Comparison of ENCODE assay signal across 16 cellular contexts in the genomic region with DNA sequence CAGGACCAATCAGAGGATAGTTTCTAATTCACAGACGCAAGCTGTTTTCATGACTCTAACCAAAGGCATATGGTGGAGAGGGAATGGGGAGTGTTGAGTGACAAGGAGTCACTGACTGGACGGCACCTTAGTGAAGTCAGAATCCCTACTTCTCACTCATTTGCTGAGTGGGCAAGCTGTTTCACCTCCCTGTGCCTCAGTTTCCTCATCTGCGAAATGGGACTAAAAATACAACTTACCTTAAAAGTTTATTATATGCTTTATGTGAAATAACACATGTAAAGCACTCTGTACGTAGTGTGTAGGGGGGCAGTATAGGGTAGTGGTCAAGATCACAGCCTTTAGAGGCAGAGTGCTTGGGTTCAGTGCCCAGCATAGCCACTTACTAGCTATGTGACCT.
DNase-seq lines count a peak whose midpoint lies in the region; ATAC-seq and TF ChIP-seq lines count a peak whose summit lies in the region.
"Had no signal": no experiment of that assay in that cellular context is flagged by ENCODE, and none has a peak within 500 bp of the region (broad histone marks: within the 10 kb centered on the region; RNA-seq: fewer than 3 reads in every experiment).

No MANE protein-coding gene starts in this region.

- H3K36me3 Mint-ChIP-seq in CD8-positive, alpha-beta memory T cell, result peaks cover 28 to 58% (median 30%) of the 10 kb centered on the region in 3 donors
- H3K36me3 Mint-ChIP-seq: activated naive CD8-positive, alpha-beta T cell had no signal

- CTCF ChIA-PET in CD8-positive, alpha-beta memory T cell (lab: Charles Lee), result interaction anchor here (0.9 to 1.6 kb wide), 5 partner anchors 32 to 73 kb away, joined by 3 to 5 read pairs (median 4); no protein-coding TSS in a partner anchor

- no peak for DNase-seq in CD8-positive, alpha-beta memory T cell
- DNase-seq in SJCRH30 (no peak), fibroblast of lung (ENCODE audit: low read depth in 2 of 2) (no peak), smooth muscle cell (lab: John Stamatoyannopoulos, UW; ENCODE audit: unreplicated experiment) (no peak), superior temporal gyrus (ENCODE audit: extremely low spot score) (no peak), uterus (no peak)
- DNase-seq: activated CD4-positive, alpha-beta T cell treated with anti-CD3 and anti-CD28 coated beads for 1 hour; activated T-cell treated with anti-CD3 and anti-CD28 coated beads, Interleukin-2, amount 50 U/mL, for 72 hours; endodermal cell; naive B cell; NCI-H526 treated with DMSO at 0.1 percent for 48 hours; right cardiac atrium; T-cell had no signal

- no peaks in the 10 kb centered on the region for H3K36me3 ChIP-seq in CD8-positive, alpha-beta memory T cell (ENCODE audit: insufficient read depth, low read length)
- H3K36me3 ChIP-seq in SJCRH30 (peaks cover 4% of the 10 kb centered on the region; the same call in 1 of the 2 replicates), fibroblast of lung (ENCODE audit: control insufficient read depth, insufficient read depth, low read length) (no peaks in the 10 kb centered on the region), smooth muscle cell (ENCODE audit: low read depth) (no peaks in the 10 kb centered on the region), uterus (no peaks in the 10 kb centered on the region)
- H3K36me3 ChIP-seq: ovary had no signal

- ATAC-seq in esophagus mucosa, result no peak

- H3K27ac ChIP-seq in CD8-positive, alpha-beta memory T cell (ENCODE audit: low read depth, low read length), result no peak overlapping the region
- H3K27ac ChIP-seq in SJCRH30 (peak overlapping the region; percentile 51; the same call in 1 of the 2 replicates), fibroblast of lung (ENCODE audit: insufficient read depth, low read length) (no peak overlapping the region), smooth muscle cell (ENCODE audit: low read depth) (peak overlapping the region; percentile 84), uterus (peak overlapping the region in 1 of 2 donors; percentile 38)
- H3K27ac ChIP-seq: ovary had no signal

- peak overlapping the region; percentile 73 to 97 (median 90) for H3K27ac Mint-ChIP-seq in CD8-positive, alpha-beta memory T cell
- H3K27ac Mint-ChIP-seq: activated naive CD8-positive, alpha-beta T cell; endodermal cell had no signal

- peak overlapping the region in 4 of 7 donors; percentile 10 to 70 (median 50) for H3K4me3 Mint-ChIP-seq in CD8-positive, alpha-beta memory T cell
- H3K4me3 Mint-ChIP-seq: activated naive CD8-positive, alpha-beta T cell; endodermal cell; naive B cell had no signal

- no peak overlapping the region for H3K4me3 ChIP-seq in CD8-positive, alpha-beta memory T cell (ENCODE audit: low read length)
- H3K4me3 ChIP-seq in SJCRH30 (no peak overlapping the region), fibroblast of lung (replicated peaks in 1 of 4; ENCODE audit: control extremely low read depth in 1 of 4, insufficient read depth in 1 of 4, low read depth in 3 of 4, low read length in 4 of 4) (no peak overlapping the region), smooth muscle cell (no peak overlapping the region), uterus (no peak overlapping the region)
- H3K4me3 ChIP-seq: ovary had no signal

- H3K4me1 Mint-ChIP-seq in CD8-positive, alpha-beta memory T cell, result peaks cover 81 to 90% (median 89%) of the 10 kb centered on the region in 3 donors

- H3F3A ChIP-seq in smooth muscle cell (ENCODE audit: low read depth), result peaks cover 6% of the 10 kb centered on the region

- no peaks in the 10 kb centered on the region for H3K79me2 ChIP-seq in fibroblast of lung (ENCODE audit: control insufficient read depth, insufficient read depth, low read length)
- peaks cover 4% of the 10 kb centered on the region for H3K79me2 ChIP-seq in smooth muscle cell (ENCODE audit: low read depth)

- H3K27me3 Mint-ChIP-seq in CD8-positive, alpha-beta memory T cell, result no peaks in the 10 kb centered on the region

- H3K9me3 Mint-ChIP-seq in CD8-positive, alpha-beta memory T cell, result peaks cover 0 to under 1% (median 0%) of the 10 kb centered on the region in 5 donors
- H3K9me3 Mint-ChIP-seq: activated T-cell treated with anti-CD3 and anti-CD28 coated beads, Interleukin-2, amount 50 U/mL, for 72 hours; T-cell had no signal

- TF ChIP-seq POLR2A in uterus (IDR thresholded peaks at IDR 0.05), result no peak

- H3K4me2 ChIP-seq in fibroblast of lung (ENCODE audit: extremely low read depth, insufficient read depth, low read length), result peak overlapping the region; percentile 27
- H3K4me2 ChIP-seq in smooth muscle cell, result peak overlapping the region; percentile 67

- TF ChIP-seq CTCF in fibroblast of lung (conservative IDR thresholded peaks at IDR 0.05 in 1 of 2, IDR thresholded peaks at IDR 0.05 in 1 of 2; ENCODE audit: low read depth in 1 of 2, low read length in 2 of 2), result no peak
- no peak for TF ChIP-seq CTCF in smooth muscle cell (IDR thresholded peaks at IDR 0.05; ENCODE audit: borderline replicate concordance, insufficient read depth, poor library complexity, severe bottlenecking)
- TF ChIP-seq CTCF in uterus (IDR thresholded peaks at IDR 0.05), result no peak

- POLR2A ChIA-PET in CD8-positive, alpha-beta memory T cell (lab: Charles Lee), result interaction anchor here (1.7 to 1.9 kb wide), 2 partner anchors 9 to 44 kb away, joined by 6 read pairs; no protein-coding TSS in a partner anchor

- H3K4me1 ChIP-seq in CD8-positive, alpha-beta memory T cell (ENCODE audit: insufficient read depth, low read length), result peaks cover 58% of the 10 kb centered on the region
- H3K4me1 ChIP-seq in SJCRH30 (peaks cover 21% of the 10 kb centered on the region), fibroblast of lung (ENCODE audit: control insufficient read depth, extremely low read depth, insufficient read depth, low read length) (peaks cover 10% of the 10 kb centered on the region), smooth muscle cell (ENCODE audit: low read depth) (peaks cover 8% of the 10 kb centered on the region), uterus (peaks cover 0 to 6% of the 10 kb centered on the region in 2 donors)

- no peak overlapping the region for H2AFZ ChIP-seq in fibroblast of lung (ENCODE audit: low read length)
- H2AFZ ChIP-seq in smooth muscle cell (ENCODE audit: low read depth), result no peak overlapping the region

- no peaks in the 10 kb centered on the region for H3K9me3 ChIP-seq in CD8-positive, alpha-beta memory T cell (ENCODE audit: low read length)
- no peaks in the 10 kb centered on the region for H3K9me3 ChIP-seq in SJCRH30 (replicated peaks)
- H3K9me3 ChIP-seq in fibroblast of lung (ENCODE audit: control insufficient read depth, insufficient read depth, low read depth, low read length), result no peaks in the 10 kb centered on the region
- no peaks in the 10 kb centered on the region for H3K9me3 ChIP-seq in smooth muscle cell (replicated peaks; ENCODE audit: low read depth)
- H3K9me3 ChIP-seq in uterus, result no peaks in the 10 kb centered on the region
- H3K9me3 ChIP-seq: ovary had no signal

- intact Hi-C loops in uterus (cut with DNase I; ENCODE audit: low total_unique reads), result no loop called here

- no peaks in the 10 kb centered on the region for H3K27me3 ChIP-seq in CD8-positive, alpha-beta memory T cell (ENCODE audit: insufficient read depth, low read length, poor library complexity, severe bottlenecking)
- no peaks in the 10 kb centered on the region for H3K27me3 ChIP-seq in SJCRH30
- peaks cover 8% of the 10 kb centered on the region for H3K27me3 ChIP-seq in fibroblast of lung (ENCODE audit: control insufficient read depth, insufficient read depth, low read length)
- no peaks in the 10 kb centered on the region for H3K27me3 ChIP-seq in smooth muscle cell (ENCODE audit: low read depth)
- H3K27me3 ChIP-seq in uterus, result no peaks in the 10 kb centered on the region
- H3K27me3 ChIP-seq: ovary had no signal

- no peak overlapping the region for H3K9ac ChIP-seq in fibroblast of lung (ENCODE audit: insufficient read depth, low read length)
- H3K9ac ChIP-seq in smooth muscle cell (ENCODE audit: low read depth), result peak overlapping the region; percentile 24

- WGBS in smooth muscle cell (ENCODE audit: low lambda C conversion rate), result 78% methylated on average over 4 of the region's 4 CpGs

- no peaks in the 10 kb centered on the region for H4K20me1 ChIP-seq in fibroblast of lung (ENCODE audit: control insufficient read depth, extremely low read depth, insufficient read depth, low read length)
- no peaks in the 10 kb centered on the region for H4K20me1 ChIP-seq in smooth muscle cell (ENCODE audit: low read depth)

Comparison
In these comparisons a context has a peak if more than half of its experiments do, and no peak if none do; other contexts are left out.
1. H3K27ac ChIP-seq: peak in SJCRH30 (single experiment) and smooth muscle cell (single experiment); none in CD8-positive, alpha-beta memory T cell (single experiment) and fibroblast of lung (single experiment).